ENCODE assay signal across 31 cellular contexts in genomic region chr12:123351349-123351748, GRCh38. TPM values are rescaled to one million over a fixed set of nuclear protein-coding genes. Genes with fewer than 3 reads are reported as not detected.
DNase-seq lines count a peak whose midpoint lies in the region; ATAC-seq and TF ChIP-seq lines count a peak whose summit lies in the region.
"Had no signal": no experiment of that assay in that cellular context is flagged by ENCODE, and none has a peak within 500 bp of the region (broad histone marks: within the 10 kb centered on the region; RNA-seq: fewer than 3 reads in every experiment).

No MANE protein-coding gene starts in this region.

- H3K27ac ChIP-seq in endodermal cell (ENCODE audit: low read depth, low read length): no peak overlapping the region
- H3K27ac ChIP-seq in mammary epithelial cell (ENCODE audit: insufficient read depth, low read depth, low read length): no peak overlapping the region
- H3K27ac ChIP-seq: 22Rv1, gastrocnemius medialis, GM23248, hepatocyte, Peyer's patch, psoas muscle had no signal

- H3K4me3 ChIP-seq in endodermal cell (ENCODE audit: low read length) (no peak overlapping the region), mammary epithelial cell (replicated peaks in 1 of 3; ENCODE audit: insufficient read depth in 1 of 3, low read depth in 2 of 3, low read length in 3 of 3) (no peak overlapping the region), H7 (ENCODE audit: insufficient read depth, low read depth, low read length) (no peak overlapping the region)
- H3K4me3 ChIP-seq: gastrocnemius medialis, GM23248, hepatocyte, MG63, Peyer's patch, psoas muscle had no signal

- no TSS peak for BruUV-seq in mammary epithelial cell (replicated peaks; lab: Mats Ljungman, UMichigan)

- no peaks in the 10 kb centered on the region for H3K9me3 Mint-ChIP-seq in T-helper 1 cell treated with Interleukin-12 subunit alpha and Interleukin-12 subunit beta and Interleukin-4 antibody, amounts not matched to agents 30 μg/mL and 1 μg/mL, for 36 hours
- H3K9me3 Mint-ChIP-seq in stimulated activated naive CD8-positive, alpha-beta T cell treated with anti-CD3 and anti-CD28 coated beads, Interleukin-15, Interleukin-2, amounts not matched to agents 100 ng/mL and 50 ng/mL, for 24 hours: no peaks in the 10 kb centered on the region
- H3K9me3 Mint-ChIP-seq in endodermal cell: no peaks in the 10 kb centered on the region
- H3K9me3 Mint-ChIP-seq: central memory CD8-positive, alpha-beta T cell; dendritic cell treated with granulocyte-macrophage colony-stimulating factor and Interleukin-4, amounts not matched to agents 40 ng/mL and 50 ng/mL, for 4 days; memory B cell; stimulated activated naive B cell treated with anti-CD40 and anti-IgM and Interleukin-4, amounts not matched to agents 10 μg/mL and 1 μg/mL and 100 μg/mL, for 72 hours had no signal

- no peaks in the 10 kb centered on the region for H3K27me3 Mint-ChIP-seq in T-helper 1 cell treated with Interleukin-12 subunit alpha and Interleukin-12 subunit beta and Interleukin-4 antibody, amounts not matched to agents 30 μg/mL and 1 μg/mL, for 36 hours (ENCODE audit: low read depth)
- H3K27me3 Mint-ChIP-seq in stimulated activated naive CD8-positive, alpha-beta T cell treated with anti-CD3 and anti-CD28 coated beads, Interleukin-15, Interleukin-2, amounts not matched to agents 100 ng/mL and 50 ng/mL, for 24 hours: no peaks in the 10 kb centered on the region
- no peaks in the 10 kb centered on the region for H3K27me3 Mint-ChIP-seq in endodermal cell (ENCODE audit: insufficient read depth)
- H3K27me3 Mint-ChIP-seq: central memory CD8-positive, alpha-beta T cell; dendritic cell treated with granulocyte-macrophage colony-stimulating factor and Interleukin-4, amounts not matched to agents 40 ng/mL and 50 ng/mL, for 4 days; memory B cell; stimulated activated naive B cell treated with anti-CD40 and anti-IgM and Interleukin-4, amounts not matched to agents 10 μg/mL and 1 μg/mL and 100 μg/mL, for 72 hours had no signal

- intact Hi-C loops in mammary epithelial cell (cut with micrococcal nuclease): no loop called here

- no peak for ATAC-seq in stimulated activated naive CD8-positive, alpha-beta T cell treated with anti-CD3 and anti-CD28 coated beads, Interleukin-15, Interleukin-2, amounts not matched to agents 100 U/mL and 50 U/mL, for 24 hours
- ATAC-seq: gastrocnemius medialis; left colon; stimulated activated naive B cell treated with anti-CD40 and anti-IgM and Interleukin-4, amounts not matched to agents 10 μg/mL and 1 μg/mL and 100 μg/mL, for 72 hours had no signal

- H3K27ac Mint-ChIP-seq in T-helper 1 cell treated with Interleukin-12 subunit alpha and Interleukin-12 subunit beta and Interleukin-4 antibody, amounts not matched to agents 30 μg/mL and 1 μg/mL, for 36 hours: peak overlapping the region; percentile 8
- H3K27ac Mint-ChIP-seq in stimulated activated naive CD8-positive, alpha-beta T cell treated with anti-CD3 and anti-CD28 coated beads, Interleukin-15, Interleukin-2, amounts not matched to agents 100 ng/mL and 50 ng/mL, for 24 hours: peak overlapping the region; percentile 19
- peak overlapping the region; percentile 78 for H3K27ac Mint-ChIP-seq in endodermal cell
- H3K27ac Mint-ChIP-seq: dendritic cell treated with granulocyte-macrophage colony-stimulating factor and Interleukin-4, amounts not matched to agents 40 ng/mL and 50 ng/mL, for 4 days; stimulated activated naive B cell treated with anti-CD40 and anti-IgM and Interleukin-4, amounts not matched to agents 10 μg/mL and 1 μg/mL and 100 μg/mL, for 72 hours had no signal

- H3K4me3 Mint-ChIP-seq in T-helper 1 cell treated with Interleukin-12 subunit alpha and Interleukin-12 subunit beta and Interleukin-4 antibody, amounts not matched to agents 30 μg/mL and 1 μg/mL, for 36 hours: no peak overlapping the region
- H3K4me3 Mint-ChIP-seq in stimulated activated naive CD8-positive, alpha-beta T cell treated with anti-CD3 and anti-CD28 coated beads, Interleukin-15, Interleukin-2, amounts not matched to agents 100 ng/mL and 50 ng/mL, for 24 hours: no peak overlapping the region
- H3K4me3 Mint-ChIP-seq in endodermal cell: no peak overlapping the region
- H3K4me3 Mint-ChIP-seq: central memory CD8-positive, alpha-beta T cell; dendritic cell treated with granulocyte-macrophage colony-stimulating factor and Interleukin-4, amounts not matched to agents 40 ng/mL and 50 ng/mL, for 4 days; memory B cell; stimulated activated naive B cell treated with anti-CD40 and anti-IgM and Interleukin-4, amounts not matched to agents 10 μg/mL and 1 μg/mL and 100 μg/mL, for 72 hours had no signal

- no peak overlapping the region for H3K4me2 ChIP-seq in mammary epithelial cell (ENCODE audit: insufficient read depth, low read depth, low read length)
- H3K4me2 ChIP-seq: hepatocyte had no signal

- CTCF ChIA-PET in mammary epithelial cell (lab: Charles Lee; ENCODE audit: low non-redundant PET): no interaction called here

- H3K9me3 ChIP-seq in endodermal cell (ENCODE audit: control insufficient read depth, low read length) (no peaks in the 10 kb centered on the region), mammary epithelial cell (replicated peaks; ENCODE audit: insufficient read depth, low read length) (no peaks in the 10 kb centered on the region)
- H3K9me3 ChIP-seq: gastrocnemius medialis, MG63, Peyer's patch, psoas muscle had no signal

- no peak for DNase-seq in T-helper 1 cell
- no peak for DNase-seq in stimulated activated naive CD8-positive, alpha-beta T cell treated with anti-CD3 and anti-CD28 coated beads, Interleukin-15, Interleukin-2, amounts not matched to agents 100 U/mL and 50 U/mL, for 24 hours
- no peak for DNase-seq in endodermal cell
- DNase-seq in mammary epithelial cell: no peak
- no peak for DNase-seq in activated effector memory CD4-positive, alpha-beta T cell treated with anti-CD3 and anti-CD28 coated beads, Interleukin-2, amount 50 U/mL, for 16 hours
- DNase-seq in H7: no peak
- DNase-seq: DMS 273 treated with DMSO at 0.1 percent for 48 hours; EL; gastrocnemius medialis; GM23248; KG1; left colon; MG63; NCI-H1417 treated with DMSO at 0.1 percent for 48 hours; NCI-H2081; NCI-H345; NCI-H748 treated with DMSO at 0.1 percent for 48 hours; nucleus accumbens; Peyer's patch; psoas muscle; SIG-M5; stimulated activated CD4-positive, alpha-beta T cell treated with anti-CD3 and anti-CD28 coated beads, Interleukin-4, amount 100 ng/mL, for 4 hours; stimulated activated naive B cell treated with anti-CD40 and anti-IgM and Interleukin-4, amounts not matched to agents 10 μg/mL and 1 μg/mL and 100 μg/mL, for 72 hours; SW 1271 had no signal

- WGBS in endodermal cell (ENCODE audit: insufficient coverage in 1 of 2, insufficient read length in 1 of 2), 2 experiments: 96 to 100% methylated on average over 2 of the region's 2 CpGs
- 100% methylated on average over 2 of the region's 2 CpGs for WGBS in mammary epithelial cell (ENCODE audit: low coverage, missing lambda C conversion rate)

- peaks cover 81% of the 10 kb centered on the region for H3K79me2 ChIP-seq in mammary epithelial cell (ENCODE audit: insufficient read depth, low read length)

- H3K36me3 ChIP-seq in endodermal cell (ENCODE audit: control insufficient read depth, insufficient read depth, low read length) (peaks cover 47% of the 10 kb centered on the region), mammary epithelial cell (ENCODE audit: insufficient read depth, low read length) (peaks cover 1% of the 10 kb centered on the region), H7 (replicated peaks; ENCODE audit: control insufficient read depth, insufficient read depth, low read length) (peaks cover 9% of the 10 kb centered on the region)

- peaks cover 13% of the 10 kb centered on the region for H3K36me3 Mint-ChIP-seq in T-helper 1 cell treated with Interleukin-12 subunit alpha and Interleukin-12 subunit beta and Interleukin-4 antibody, amounts not matched to agents 30 μg/mL and 1 μg/mL, for 36 hours (ENCODE audit: low read depth)
- H3K36me3 Mint-ChIP-seq in stimulated activated naive CD8-positive, alpha-beta T cell treated with anti-CD3 and anti-CD28 coated beads, Interleukin-15, Interleukin-2, amounts not matched to agents 100 ng/mL and 50 ng/mL, for 24 hours (ENCODE audit: low read depth): peaks cover 34% of the 10 kb centered on the region
- H3K36me3 Mint-ChIP-seq in endodermal cell (ENCODE audit: low read depth): peaks cover 39% of the 10 kb centered on the region

- H3K9ac ChIP-seq in endodermal cell (ENCODE audit: extremely low read depth, low read length, poor library complexity, severe bottlenecking) (no peak overlapping the region), mammary epithelial cell (ENCODE audit: insufficient read depth, low read length) (no peak overlapping the region)
- H3K9ac ChIP-seq: GM23248 had no signal

- TF ChIP-seq CTCF in endodermal cell (conservative IDR thresholded peaks at IDR 0.05) (no peak), mammary epithelial cell (conservative IDR thresholded peaks at IDR 0.05 in 1 of 2, IDR thresholded peaks at IDR 0.05 in 1 of 2; ENCODE audit: extremely low read depth in 1 of 2, insufficient read depth in 1 of 2, low read depth in 1 of 2, low read length in 2 of 2) (no peak)

- no peaks in the 10 kb centered on the region for H3K27me3 ChIP-seq in endodermal cell (ENCODE audit: control insufficient read depth, insufficient read depth, low read length, poor library complexity, severe bottlenecking)
- H3K27me3 ChIP-seq in mammary epithelial cell (ENCODE audit: insufficient read depth, low read length): no peaks in the 10 kb centered on the region
- H3K27me3 ChIP-seq in H7 (ENCODE audit: control insufficient read depth, insufficient read depth, low read length): no peaks in the 10 kb centered on the region
- H3K27me3 ChIP-seq: gastrocnemius medialis, hepatocyte, MG63, Peyer's patch had no signal

- no peak overlapping the region for H2AFZ ChIP-seq in mammary epithelial cell (ENCODE audit: low read depth, low read length)
- H2AFZ ChIP-seq: GM23248, hepatocyte had no signal

- H4K20me1 ChIP-seq in mammary epithelial cell (ENCODE audit: insufficient read depth, low read length): peaks cover 2% of the 10 kb centered on the region

- peaks cover 29% of the 10 kb centered on the region for H3K4me1 Mint-ChIP-seq in T-helper 1 cell treated with Interleukin-12 subunit alpha and Interleukin-12 subunit beta and Interleukin-4 antibody, amounts not matched to agents 30 μg/mL and 1 μg/mL, for 36 hours (ENCODE audit: low read depth)
- peaks cover 49% of the 10 kb centered on the region for H3K4me1 Mint-ChIP-seq in stimulated activated naive CD8-positive, alpha-beta T cell treated with anti-CD3 and anti-CD28 coated beads, Interleukin-15, Interleukin-2, amounts not matched to agents 100 ng/mL and 50 ng/mL, for 24 hours (ENCODE audit: low read depth)
- H3K4me1 Mint-ChIP-seq in endodermal cell: no peaks in the 10 kb centered on the region

- no peaks in the 10 kb centered on the region for H3K4me1 ChIP-seq in endodermal cell (ENCODE audit: control insufficient read depth, insufficient read depth, low read length)
- no peaks in the 10 kb centered on the region for H3K4me1 ChIP-seq in mammary epithelial cell (ENCODE audit: insufficient read depth, low read length)
- H3K4me1 ChIP-seq: Peyer's patch had no signal

- dilution Hi-C loops in mammary epithelial cell (cut with HindIII; ENCODE audit: low sequenced_read_pairs): no loop called here

- in situ Hi-C loops in mammary epithelial cell (cut with MboI; ENCODE audit: low sequenced_read_pairs in 2 of 2): no loop called here

RNA-seq across cellular contexts. Expression of gene SBNO1, which starts 13.3 kb away (rescaled TPM):
- total RNA-seq in endodermal cell (10 to 100 TPM; 44.5 to 44.7 TPM), mammary epithelial cell (10 to 100 TPM; 31.3 to 32.9 TPM)
- 20.6 TPM for polyA plus RNA-seq in endodermal cell (2013, experiment 1 of 2)
- 20.9 TPM for polyA plus RNA-seq in endodermal cell (2013, experiment 2 of 2)
- polyA plus RNA-seq in mammary epithelial cell: 8.0 TPM
- 48.6 TPM for polyA minus RNA-seq in mammary epithelial cell
- total RNA-seq in H7 (2014; rRNA removed; shearing (Covaris generic)): 17.7 and 25.0 TPM in 2 replicates

RNA-seq across cellular contexts. Expression of gene KMT5A, which starts 32.6 kb away (rescaled TPM):
- total RNA-seq in endodermal cell: 10 to 100 TPM; 43.1 to 44.5 TPM
- 43.0 TPM for polyA plus RNA-seq in endodermal cell (2013, experiment 1 of 2)
- 46.0 TPM for polyA plus RNA-seq in endodermal cell (2013, experiment 2 of 2)
- 10 to 100 TPM; 43.0 to 76.3 TPM for total RNA-seq in mammary epithelial cell
- polyA plus RNA-seq in mammary epithelial cell: 33.9 TPM
- 33.5 TPM for polyA minus RNA-seq in mammary epithelial cell
- 16.1 and 18.1 TPM in 2 replicates for total RNA-seq in H7 (2014; rRNA removed; shearing (Covaris generic))

Comparison
In these comparisons a context has a peak if more than half of its experiments do, and no peak if none do; other contexts are left out.
1. H3K27ac Mint-ChIP-seq: peak in every context shown above with its lines; median percentile 78 in endodermal cell; 19 in stimulated activated naive CD8-positive, alpha-beta T cell treated with anti-CD3 and anti-CD28 coated beads, Interleukin-15, Interleukin-2, amounts not matched to agents 100 ng/mL and 50 ng/mL, for 24 hours; 8 in T-helper 1 cell treated with Interleukin-12 subunit alpha and Interleukin-12 subunit beta and Interleukin-4 antibody, amounts not matched to agents 30 μg/mL and 1 μg/mL, for 36 hours.